ENCODE assay signal across 20 cellular contexts in genomic region chr18:10279476-10279875, GRCh38.
DNase-seq lines count a peak whose midpoint lies in the region; ATAC-seq and TF ChIP-seq lines count a peak whose summit lies in the region.
"Had no signal": no experiment of that assay in that cellular context is flagged by ENCODE, and none has a peak within 500 bp of the region (broad histone marks: within the 10 kb centered on the region; RNA-seq: fewer than 3 reads in every experiment).

No MANE protein-coding gene starts in this region.

- DNase-seq in activated CD4-positive, alpha-beta T cell treated with anti-CD3 and anti-CD28 coated beads, Interleukin-2, amount 10 ng/mL, durations not matched to agents 24 days and 14 days: peak; percentile 55
- DNase-seq in activated CD4-positive, alpha-beta T cell treated with anti-CD3 and anti-CD28 coated beads, Interleukin-2, amount 50 U/mL, for 1 hour: no peak
- peak; percentile 51 for DNase-seq in Jurkat, Clone E6-1 (ENCODE audit: low read depth, low spot score)
- DNase-seq in smooth muscle cell (lab: John Stamatoyannopoulos, UW; ENCODE audit: unreplicated experiment): no peak
- DNase-seq in activated CD8-positive, alpha-beta memory T cell treated with anti-CD3 and anti-CD28 coated beads for 24 hours: no peak
- DNase-seq: AML-193; CD8-positive, alpha-beta memory T cell; COR-L47; DMS 273 treated with DMSO at 0.1 percent for 48 hours; DMS53; GM23248; H7; KG1 had no signal

- peak overlapping the region; percentile 48 for H3K4me2 ChIP-seq in BLaER1
- H3K4me2 ChIP-seq in smooth muscle cell: peak overlapping the region; percentile 60
- H3K4me2 ChIP-seq: A549 had no signal

- no peaks in the 10 kb centered on the region for H3F3A ChIP-seq in smooth muscle cell (ENCODE audit: low read depth)

- no peaks in the 10 kb centered on the region for H3K9me3 Mint-ChIP-seq in activated CD4-positive, alpha-beta T cell treated with anti-CD3 and anti-CD28 coated beads, Interleukin-2, amount 10 ng/mL, durations not matched to agents 24 days and 14 days

- WGBS in smooth muscle cell (ENCODE audit: low lambda C conversion rate): 92% methylated on average over 4 of the region's 4 CpGs

- H3K4me1 Mint-ChIP-seq in activated CD4-positive, alpha-beta T cell treated with anti-CD3 and anti-CD28 coated beads, Interleukin-2, amount 10 ng/mL, durations not matched to agents 24 days and 14 days: peaks cover 4% of the 10 kb centered on the region
- H3K4me1 Mint-ChIP-seq: CD8-positive, alpha-beta memory T cell had no signal

- H3K27ac ChIP-seq in BLaER1 (no peak overlapping the region), smooth muscle cell (ENCODE audit: low read depth) (peak overlapping the region; percentile 47)
- H3K27ac ChIP-seq: 22Rv1, A549, GM23248 had no signal

- intact Hi-C loops in activated CD4-positive, alpha-beta T cell treated with anti-CD3 and anti-CD28 coated beads, Interleukin-2, amount 10 ng/mL, durations not matched to agents 24 days and 14 days (cut with micrococcal nuclease): no loop called here

- no peak for TF ChIP-seq CTCF in smooth muscle cell (IDR thresholded peaks at IDR 0.05; ENCODE audit: borderline replicate concordance, insufficient read depth, poor library complexity, severe bottlenecking)

- H3K36me3 ChIP-seq in BLaER1 (no peaks in the 10 kb centered on the region), smooth muscle cell (ENCODE audit: low read depth) (no peaks in the 10 kb centered on the region)

- no peak overlapping the region for H3K27ac Mint-ChIP-seq in activated CD4-positive, alpha-beta T cell treated with anti-CD3 and anti-CD28 coated beads, Interleukin-2, amount 10 ng/mL, durations not matched to agents 24 days and 14 days
- H3K27ac Mint-ChIP-seq: CD8-positive, alpha-beta memory T cell; IgD-negative memory B cell had no signal

- peaks cover 7% of the 10 kb centered on the region for H3K27me3 Mint-ChIP-seq in activated CD4-positive, alpha-beta T cell treated with anti-CD3 and anti-CD28 coated beads, Interleukin-2, amount 10 ng/mL, durations not matched to agents 24 days and 14 days
- H3K27me3 Mint-ChIP-seq: CD8-positive, alpha-beta memory T cell; IgD-negative memory B cell had no signal

- no peak overlapping the region for H3K4me3 ChIP-seq in BLaER1
- no peak overlapping the region for H3K4me3 ChIP-seq in Jurkat, Clone E6-1 (ENCODE audit: low read length)
- no peak overlapping the region for H3K4me3 ChIP-seq in smooth muscle cell
- H3K4me3 ChIP-seq: A549, GM23248 had no signal

- H3K9ac ChIP-seq in BLaER1 (no peak overlapping the region), smooth muscle cell (ENCODE audit: low read depth) (no peak overlapping the region)
- H3K9ac ChIP-seq: GM23248 had no signal

- H3K4me3 Mint-ChIP-seq in activated CD4-positive, alpha-beta T cell treated with anti-CD3 and anti-CD28 coated beads, Interleukin-2, amount 10 ng/mL, durations not matched to agents 24 days and 14 days: no peak overlapping the region
- H3K4me3 Mint-ChIP-seq: CD8-positive, alpha-beta memory T cell; IgD-negative memory B cell had no signal

- H3K9me3 ChIP-seq in BLaER1: no peaks in the 10 kb centered on the region; the same call in 1 of the 2 replicates
- H3K9me3 ChIP-seq in smooth muscle cell (replicated peaks; ENCODE audit: low read depth): no peaks in the 10 kb centered on the region
- H3K9me3 ChIP-seq: A549 had no signal

- no peak overlapping the region for H2AFZ ChIP-seq in smooth muscle cell (ENCODE audit: low read depth)
- H2AFZ ChIP-seq: GM23248 had no signal

- ATAC-seq in HG03432 (IDR thresholded peaks at IDR 0.05; ENCODE audit: unreplicated experiment): no peak
- ATAC-seq: A549, HCT116, HepG2 had no signal

- H3K36me3 Mint-ChIP-seq in activated CD4-positive, alpha-beta T cell treated with anti-CD3 and anti-CD28 coated beads, Interleukin-2, amount 10 ng/mL, durations not matched to agents 24 days and 14 days (ENCODE audit: low read depth): no peaks in the 10 kb centered on the region
- H3K36me3 Mint-ChIP-seq: CD8-positive, alpha-beta memory T cell had no signal

- no peaks in the 10 kb centered on the region for H3K27me3 ChIP-seq in BLaER1
- no peaks in the 10 kb centered on the region for H3K27me3 ChIP-seq in smooth muscle cell (ENCODE audit: low read depth)

- no peaks in the 10 kb centered on the region for H3K79me2 ChIP-seq in smooth muscle cell (ENCODE audit: low read depth)

- peaks cover 71% of the 10 kb centered on the region for H3K4me1 ChIP-seq in BLaER1
- H3K4me1 ChIP-seq in smooth muscle cell (ENCODE audit: low read depth): no peaks in the 10 kb centered on the region
- H3K4me1 ChIP-seq: A549 had no signal

- no peaks in the 10 kb centered on the region for H4K20me1 ChIP-seq in BLaER1
- H4K20me1 ChIP-seq in smooth muscle cell (ENCODE audit: low read depth): no peaks in the 10 kb centered on the region

Comparison
In these comparisons a context has a peak if more than half of its experiments do, and no peak if none do; other contexts are left out.
1. DNase-seq: peak in activated CD4-positive, alpha-beta T cell treated with anti-CD3 and anti-CD28 coated beads, Interleukin-2, amount 10 ng/mL, durations not matched to agents 24 days and 14 days (single experiment) and Jurkat, Clone E6-1 (single experiment); none in activated CD4-positive, alpha-beta T cell treated with anti-CD3 and anti-CD28 coated beads, Interleukin-2, amount 50 U/mL, for 1 hour (single experiment), smooth muscle cell (single experiment) and activated CD8-positive, alpha-beta memory T cell treated with anti-CD3 and anti-CD28 coated beads for 24 hours (single experiment).